2 cellular contexts compared by ENCODE assay signal in genomic region chrX:15236146-15236545, GRCh38.
TF ChIP-seq lines count a peak whose summit lies in the region.

No MANE protein-coding gene starts in this region.

TF ChIP-seq in A549, 52 proteins besides CTCF, POLR2A, EP300 and RAD21 (continued from another document):
- TF ChIP-seq, protein P1, sequence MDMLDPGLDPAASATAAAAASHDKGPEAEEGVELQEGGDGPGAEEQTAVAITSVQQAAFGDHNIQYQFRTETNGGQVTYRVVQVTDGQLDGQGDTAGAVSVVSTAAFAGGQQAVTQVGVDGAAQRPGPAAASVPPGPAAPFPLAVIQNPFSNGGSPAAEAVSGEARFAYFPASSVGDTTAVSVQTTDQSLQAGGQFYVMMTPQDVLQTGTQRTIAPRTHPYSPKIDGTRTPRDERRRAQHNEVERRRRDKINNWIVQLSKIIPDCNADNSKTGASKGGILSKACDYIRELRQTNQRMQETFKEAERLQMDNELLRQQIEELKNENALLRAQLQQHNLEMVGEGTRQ (IDR thresholded peaks at IDR 0.05), result no peak
- TF ChIP-seq TFCP2L1 (CRISPR knock-in tag; IDR thresholded peaks at IDR 0.05) (no peak), NFE2L2 (conservative IDR thresholded peaks at IDR 0.05; ENCODE audit: low read length) (no peak), JUNB (IDR thresholded peaks at IDR 0.05) (no peak), ZFP36 (IDR thresholded peaks at IDR 0.05; ENCODE audit: borderline replicate concordance, partially characterized antibody) (no peak), BHLHE40 (IDR thresholded peaks at IDR 0.05; ENCODE audit: low read depth, low read length) (no peak), NPAS2 (CRISPR knock-in tag; IDR thresholded peaks at IDR 0.05; ENCODE audit: borderline replicate concordance) (no peak), HOXB13 (CRISPR knock-in tag; IDR thresholded peaks at IDR 0.05; ENCODE audit: low read depth) (no peak), CHD4 (IDR thresholded peaks at IDR 0.05; ENCODE audit: borderline replicate concordance) (no peak), JUN (IDR thresholded peaks at IDR 0.05) (no peak), ESRRA (IDR thresholded peaks at IDR 0.05; ENCODE audit: borderline replicate concordance, low read length) (no peak), MAX (IDR thresholded peaks at IDR 0.05) (no peak), RNF2 (IDR thresholded peaks at IDR 0.05; ENCODE audit: borderline replicate concordance, low read depth) (no peak), E2F6 (IDR thresholded peaks at IDR 0.05; ENCODE audit: borderline replicate concordance, low read depth) (no peak), KDM5A (IDR thresholded peaks at IDR 0.05) (no peak), CHD2 (IDR thresholded peaks at IDR 0.05; ENCODE audit: low read length, partially characterized antibody) (no peak), PBX3 (IDR thresholded peaks at IDR 0.05) (no peak)

TF ChIP-seq in GM12878, 131 proteins besides CTCF, POLR2A, EP300 and RAD21:
- peak; percentile 69 for TF ChIP-seq ZBTB40 (IDR thresholded peaks at IDR 0.05; ENCODE audit: borderline replicate concordance)
- no peak for TF ChIP-seq ZNF24 (IDR thresholded peaks at IDR 0.05)
